ENCODE assay signal across 2 cellular contexts in genomic region chr15:83335542-83335941, GRCh38. TPM values are rescaled to one million over a fixed set of nuclear protein-coding genes. Genes with fewer than 3 reads are reported as not detected.
"Had no signal": no experiment of that assay in that cellular context is flagged by ENCODE, and none has a peak within 500 bp of the region (broad histone marks: within the 10 kb centered on the region; RNA-seq: fewer than 3 reads in every experiment).

No MANE protein-coding gene starts in this region.

RNA-seq across cellular contexts. Expression of gene BNC1, which starts 51.1 kb away (rescaled TPM):
- total RNA-seq: H4, H9 had no signal
